8 cellular contexts compared by ENCODE assay signal in genomic region chr15:56733131-56734012, GRCh38. TPM values are rescaled to one million over a fixed set of nuclear protein-coding genes. Genes with fewer than 3 reads are reported as not detected.
DNase-seq lines count a peak whose midpoint lies in the region; ATAC-seq and TF ChIP-seq lines count a peak whose summit lies in the region.

Gene ZNF280D, minus strand, starts transcription at chr15:56733509. Its CDS starts 26,400 bp downstream, at chr15:56707109.

- H3K9me3 ChIP-seq in colonic mucosa (no peaks in the 10 kb centered on the region), left lung (no peaks in the 10 kb centered on the region)

- H3K36me3 ChIP-seq in colonic mucosa (no peaks in the 10 kb centered on the region), left lung (no peaks in the 10 kb centered on the region)

- TF ChIP-seq CTCF in AG09319 (IDR thresholded peaks at IDR 0.05; ENCODE audit: low read depth, low read length) (no peak), colonic mucosa (IDR thresholded peaks at IDR 0.05) (no peak), left lung (IDR thresholded peaks at IDR 0.05) (no peak)

- peak within 1 kb of the TSS; percentile 87 to 88 for H3K9ac ChIP-seq in colonic mucosa (ENCODE audit: low read depth in 2 of 2, low read length in 2 of 2)

- peaks cover 22% of the 10 kb centered on the region for H3K36me3 Mint-ChIP-seq in activated CD4-positive, alpha-beta T cell treated with anti-CD3 and anti-CD28 coated beads, Interleukin-2, amount 10 ng/mL, durations not matched to agents 24 days and 14 days (ENCODE audit: low read depth)

- ATAC-seq in GM19043 (IDR thresholded peaks at IDR 0.05; ENCODE audit: low read depth, unreplicated experiment) (peak; percentile 67), HG03354 (IDR thresholded peaks at IDR 0.05; ENCODE audit: poor library complexity, severe bottlenecking, unreplicated experiment) (peak; percentile 79), left lung (peak; percentile 95)

- H3K4me3 ChIP-seq in colonic mucosa = peak within 1 kb of the TSS; percentile 61
- H3K4me3 ChIP-seq in left lung = peak within 1 kb of the TSS; percentile 57

- DNase-seq in AG09319 (ENCODE audit: extremely low read depth, low read depth) (peak; percentile 74), NCI-H460 (ENCODE audit: extremely low read depth, low read depth) (peak; percentile 79), colonic mucosa (peak; percentile 88), left lung (peak; percentile 92 to 97)
- peak; percentile 94 for DNase-seq in activated CD4-positive, alpha-beta T cell treated with anti-CD3 and anti-CD28 coated beads, Interleukin-2, amount 10 ng/mL, durations not matched to agents 24 days and 14 days
- DNase-seq in stimulated activated CD4-positive, alpha-beta T cell treated with anti-CD3 and anti-CD28 coated beads, Interleukin-2, amount 100 ng/mL, for 48 hours = peak; percentile 65 to 67

- no peaks in the 10 kb centered on the region for H3K27me3 ChIP-seq in colonic mucosa
- no peaks in the 10 kb centered on the region for H3K27me3 ChIP-seq in left lung

- peaks cover 2% of the 10 kb centered on the region for H3K27me3 Mint-ChIP-seq in activated CD4-positive, alpha-beta T cell treated with anti-CD3 and anti-CD28 coated beads, Interleukin-2, amount 10 ng/mL, durations not matched to agents 24 days and 14 days

- H3K4me1 ChIP-seq in colonic mucosa (peaks cover 4% of the 10 kb centered on the region), left lung (peaks cover 22 to 54% of the 10 kb centered on the region in 2 donors)

- H3K4me3 Mint-ChIP-seq in activated CD4-positive, alpha-beta T cell treated with anti-CD3 and anti-CD28 coated beads, Interleukin-2, amount 10 ng/mL, durations not matched to agents 24 days and 14 days = peak within 1 kb of the TSS; percentile 91

- peaks cover 29% of the 10 kb centered on the region for H3K4me1 Mint-ChIP-seq in activated CD4-positive, alpha-beta T cell treated with anti-CD3 and anti-CD28 coated beads, Interleukin-2, amount 10 ng/mL, durations not matched to agents 24 days and 14 days

- peak within 1 kb of the TSS; percentile 96 for H3K27ac Mint-ChIP-seq in activated CD4-positive, alpha-beta T cell treated with anti-CD3 and anti-CD28 coated beads, Interleukin-2, amount 10 ng/mL, durations not matched to agents 24 days and 14 days

- H3K9me3 Mint-ChIP-seq in activated CD4-positive, alpha-beta T cell treated with anti-CD3 and anti-CD28 coated beads, Interleukin-2, amount 10 ng/mL, durations not matched to agents 24 days and 14 days = peaks cover 8% of the 10 kb centered on the region

- intact Hi-C loops in activated CD4-positive, alpha-beta T cell treated with anti-CD3 and anti-CD28 coated beads, Interleukin-2, amount 10 ng/mL, durations not matched to agents 24 days and 14 days (cut with micrococcal nuclease) = loop anchor here (2.0 to 10.0 kb wide), 3 partner anchors 33 to 239 kb away; no protein-coding TSS in a partner anchor
- intact Hi-C loops in colonic mucosa (cut with DNase I) (no loop called here), left lung (cut with DNase I) (no loop called here)

- H3K27ac ChIP-seq in colonic mucosa (peak within 1 kb of the TSS; percentile 94), left lung (peak within 1 kb of the TSS; percentile 95 to 99)

RNA-seq across cellular contexts. Expression of gene ZNF280D, which starts in this region (rescaled TPM):
- 18.3 and 25.6 TPM in 2 replicates for total RNA-seq in NCI-H460 (2014; rRNA removed; shearing (Covaris generic))
- polyA plus RNA-seq in NCI-H460 (2014; cell fraction: nucleus; rRNA removed) = 21.3 and 38.9 TPM in 2 replicates
- 25.9 and 26.2 TPM in 2 replicates for total RNA-seq in activated CD4-positive, alpha-beta T cell treated with anti-CD3 and anti-CD28 coated beads, Interleukin-2, amount 10 ng/mL, durations not matched to agents 24 days and 14 days
- total RNA-seq in colonic mucosa (10 to 100 TPM; 24.9 to 27.4 TPM), left lung (10 to 100 TPM; 34.3 to 37.4 TPM)

Comparison
In these comparisons a context has a peak if more than half of its experiments do, and no peak if none do; other contexts are left out.
1. Peak in every context shown above with its lines: DNase-seq, ATAC-seq, H3K4me3 ChIP-seq and H3K27ac ChIP-seq.